Comparison of ENCODE assay signal across 8 cellular contexts in genomic region chr9:35618325-35618727, GRCh38. TPM values are rescaled to one million over a fixed set of nuclear protein-coding genes. Genes with fewer than 3 reads are reported as not detected.
DNase-seq lines count a peak whose midpoint lies in the region; ATAC-seq, FAIRE-seq and TF ChIP-seq lines count a peak whose summit lies in the region.

Gene CD72, minus strand, starts transcription at chr9:35618413. Its CDS starts 110 bp downstream, at chr9:35618303.

- intact Hi-C loops in sigmoid colon (cut with DNase I), result no loop called here

- ATAC-seq in HG03469 (IDR thresholded peaks at IDR 0.05; ENCODE audit: unreplicated experiment), result no peak

- peaks cover 0 to 7% (median 0%) of the 10 kb centered on the region in 3 donors for H3K27me3 ChIP-seq in sigmoid colon

- H3K4me3 ChIP-seq in fibroblast of villous mesenchyme (ENCODE audit: low read depth, low read length) (peak within 1 kb of the TSS; percentile 37), sigmoid colon (peak within 1 kb of the TSS; percentile 9 to 51 (median 44))

- FAIRE-seq in GM12892 (lab: Jason Lieb, UNC), result peak; percentile 86

- H3K27ac ChIP-seq in sigmoid colon, result peak within 1 kb of the TSS in 1 of 4 donors; percentile 36

- peaks cover 0 to 13% (median 10%) of the 10 kb centered on the region in 4 donors for H3K4me1 ChIP-seq in sigmoid colon

- TF ChIP-seq EP300 in sigmoid colon (IDR thresholded peaks at IDR 0.05), result no peak

- no peaks in the 10 kb centered on the region for H3K36me3 ChIP-seq in sigmoid colon

- WGBS in sigmoid colon, 2 donors, result 58 to 74% methylated on average over 7 of the region's 7 CpGs

- TF ChIP-seq POLR2A in GM12892 (IDR thresholded peaks at IDR 0.05; ENCODE audit: low read depth, low read length) (0 out of 2 replicates have a peak, but pooled peaks have one; percentile 24), sigmoid colon (IDR thresholded peaks at IDR 0.05) (no peak)

- no peak for TF ChIP-seq CTCF in fibroblast of villous mesenchyme (IDR thresholded peaks at IDR 0.05; ENCODE audit: insufficient read depth, low read depth, low read length)
- TF ChIP-seq CTCF in sigmoid colon (IDR thresholded peaks at IDR 0.05), result no peak

- DNase-seq in GM12892 (ENCODE audit: insufficient read length) (no peak), SKM-1 (lab: John Stamatoyannopoulos, UW; ENCODE audit: unreplicated experiment) (peak; percentile 39), fibroblast of villous mesenchyme (ENCODE audit: low read depth) (no peak), sigmoid colon (no peak), NCI-H1417 (lab: John Stamatoyannopoulos, UW) (no peak)
- no peak for DNase-seq in stimulated activated CD4-positive, alpha-beta T cell treated with anti-CD3 and anti-CD28 coated beads, Interleukin-2, amount 100 ng/mL, for 24 hours
- no peak for DNase-seq in activated CD8-positive, alpha-beta memory T cell treated with anti-CD3 and anti-CD28 coated beads for 24 hours

- no peaks in the 10 kb centered on the region for H3K9me3 ChIP-seq in sigmoid colon

RNA-seq across cellular contexts. Expression of gene CD72, which starts in this region (rescaled TPM):
- polyA plus RNA-seq in GM12892 (2012; ENCODE audit: missing spikeins), result 5.5 TPM
- total RNA-seq in fibroblast of villous mesenchyme (0.86 and 1.3 TPM in 2 replicates), sigmoid colon (1 to 10 TPM in 2 of 4 donors, under 1 TPM in 2; 0.36 to 8.0 (median 1.1) TPM)
- 10 to 100 TPM in 1 of 3 donors, 1 to 10 TPM in 2; 1.2 to 42.1 (median 1.4) TPM for polyA plus RNA-seq in sigmoid colon
